2 cellular contexts compared by ENCODE assay signal in the genomic region with DNA sequence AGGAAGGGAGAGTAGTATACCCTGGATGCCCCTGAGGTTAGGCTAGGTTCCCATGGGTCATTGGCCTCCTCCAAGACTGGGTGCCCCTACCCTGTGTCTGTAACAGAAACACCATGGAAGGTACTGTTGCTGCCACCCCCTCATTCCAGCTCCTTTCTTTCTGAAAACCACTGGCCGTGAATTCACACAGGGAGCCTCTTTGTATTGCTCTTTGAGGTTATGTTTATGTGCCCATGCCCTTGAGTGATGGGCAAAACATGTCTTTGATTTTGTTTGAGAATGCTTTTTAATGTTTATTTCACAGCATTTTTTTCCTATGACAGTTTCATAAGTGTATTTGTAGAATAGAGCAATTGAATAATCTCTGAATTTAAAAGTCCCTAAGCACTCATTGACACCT.
TF ChIP-seq lines count a peak whose summit lies in the region.

No MANE protein-coding gene starts in this region.

TF ChIP-seq in A549, 52 proteins besides CTCF, POLR2A, EP300 and RAD21 (continued from another document):
- TF ChIP-seq FOSB (CRISPR knock-in tag; IDR thresholded peaks at IDR 0.05) (no peak), ZSCAN20 (CRISPR knock-in tag; IDR thresholded peaks at IDR 0.05) (no peak), SREBF2 (IDR thresholded peaks at IDR 0.05) (no peak), HOXB5 (CRISPR knock-in tag; IDR thresholded peaks at IDR 0.05) (no peak), NR3C1 (IDR thresholded peaks at IDR 0.05) (no peak), ESRRA (IDR thresholded peaks at IDR 0.05; ENCODE audit: borderline replicate concordance, low read length) (no peak), MAFK (IDR thresholded peaks at IDR 0.05; ENCODE audit: partially characterized antibody) (no peak), POLR2AphosphoS2 (conservative IDR thresholded peaks at IDR 0.05; ENCODE audit: low read length) (no peak), PHF8 (IDR thresholded peaks at IDR 0.05; ENCODE audit: borderline replicate concordance, low read depth) (no peak), HOXA7 (CRISPR knock-in tag; IDR thresholded peaks at IDR 0.05) (no peak)
- TF ChIP-seq, protein P1, sequence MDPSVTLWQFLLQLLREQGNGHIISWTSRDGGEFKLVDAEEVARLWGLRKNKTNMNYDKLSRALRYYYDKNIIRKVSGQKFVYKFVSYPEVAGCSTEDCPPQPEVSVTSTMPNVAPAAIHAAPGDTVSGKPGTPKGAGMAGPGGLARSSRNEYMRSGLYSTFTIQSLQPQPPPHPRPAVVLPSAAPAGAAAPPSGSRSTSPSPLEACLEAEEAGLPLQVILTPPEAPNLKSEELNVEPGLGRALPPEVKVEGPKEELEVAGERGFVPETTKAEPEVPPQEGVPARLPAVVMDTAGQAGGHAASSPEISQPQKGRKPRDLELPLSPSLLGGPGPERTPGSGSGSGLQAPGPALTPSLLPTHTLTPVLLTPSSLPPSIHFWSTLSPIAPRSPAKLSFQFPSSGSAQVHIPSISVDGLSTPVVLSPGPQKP (IDR thresholded peaks at IDR 0.05; ENCODE audit: low read depth, low read length): no peak
- TF ChIP-seq, protein P2, sequence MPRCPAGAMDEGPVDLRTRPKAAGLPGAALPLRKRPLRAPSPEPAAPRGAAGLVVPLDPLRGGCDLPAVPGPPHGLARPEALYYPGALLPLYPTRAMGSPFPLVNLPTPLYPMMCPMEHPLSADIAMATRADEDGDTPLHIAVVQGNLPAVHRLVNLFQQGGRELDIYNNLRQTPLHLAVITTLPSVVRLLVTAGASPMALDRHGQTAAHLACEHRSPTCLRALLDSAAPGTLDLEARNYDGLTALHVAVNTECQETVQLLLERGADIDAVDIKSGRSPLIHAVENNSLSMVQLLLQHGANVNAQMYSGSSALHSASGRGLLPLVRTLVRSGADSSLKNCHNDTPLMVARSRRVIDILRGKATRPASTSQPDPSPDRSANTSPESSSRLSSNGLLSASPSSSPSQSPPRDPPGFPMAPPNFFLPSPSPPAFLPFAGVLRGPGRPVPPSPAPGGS (IDR thresholded peaks at IDR 0.05): no peak
- TF ChIP-seq, protein P3, sequence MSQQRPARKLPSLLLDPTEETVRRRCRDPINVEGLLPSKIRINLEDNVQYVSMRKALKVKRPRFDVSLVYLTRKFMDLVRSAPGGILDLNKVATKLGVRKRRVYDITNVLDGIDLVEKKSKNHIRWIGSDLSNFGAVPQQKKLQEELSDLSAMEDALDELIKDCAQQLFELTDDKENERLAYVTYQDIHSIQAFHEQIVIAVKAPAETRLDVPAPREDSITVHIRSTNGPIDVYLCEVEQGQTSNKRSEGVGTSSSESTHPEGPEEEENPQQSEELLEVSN (IDR thresholded peaks at IDR 0.05; ENCODE audit: borderline replicate concordance, low read depth): no peak
- TF ChIP-seq, protein P4, sequence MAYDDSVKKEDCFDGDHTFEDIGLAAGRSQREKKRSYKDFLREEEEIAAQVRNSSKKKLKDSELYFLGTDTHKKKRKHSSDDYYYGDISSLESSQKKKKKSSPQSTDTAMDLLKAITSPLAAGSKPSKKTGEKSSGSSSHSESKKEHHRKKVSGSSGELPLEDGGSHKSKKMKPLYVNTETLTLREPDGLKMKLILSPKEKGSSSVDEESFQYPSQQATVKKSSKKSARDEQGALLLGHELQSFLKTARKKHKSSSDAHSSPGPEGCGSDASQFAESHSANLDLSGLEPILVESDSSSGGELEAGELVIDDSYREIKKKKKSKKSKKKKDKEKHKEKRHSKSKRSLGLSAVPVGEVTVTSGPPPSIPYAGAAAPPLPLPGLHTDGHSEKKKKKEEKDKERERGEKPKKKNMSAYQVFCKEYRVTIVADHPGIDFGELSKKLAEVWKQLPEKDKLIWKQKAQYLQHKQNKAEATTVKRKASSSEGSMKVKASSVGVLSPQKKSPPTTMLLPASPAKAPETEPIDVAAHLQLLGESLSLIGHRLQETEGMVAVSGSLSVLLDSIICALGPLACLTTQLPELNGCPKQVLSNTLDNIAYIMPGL (CRISPR knock-in tag; IDR thresholded peaks at IDR 0.05; ENCODE audit: borderline replicate concordance): no peak
TF ChIP-seq in A549: peak in this region for 0.

TF ChIP-seq in endothelial cell of umbilical vein, 7 proteins besides CTCF, POLR2A, EP300 and RAD21 (continued from another document):
- TF ChIP-seq JUN (IDR thresholded peaks at IDR 0.05; ENCODE audit: borderline replicate concordance, insufficient read depth, insufficient read length, low read depth) (no peak), EZH2 (IDR thresholded peaks at IDR 0.05; ENCODE audit: borderline replicate concordance, low read depth, low read length, severe bottlenecking) (no peak), MYC (IDR thresholded peaks at IDR 0.05; ENCODE audit: low read depth, low read length) (no peak), FOS (IDR thresholded peaks at IDR 0.05; ENCODE audit: borderline replicate concordance, insufficient read depth, low read length) (no peak)
- TF ChIP-seq, protein P5, sequence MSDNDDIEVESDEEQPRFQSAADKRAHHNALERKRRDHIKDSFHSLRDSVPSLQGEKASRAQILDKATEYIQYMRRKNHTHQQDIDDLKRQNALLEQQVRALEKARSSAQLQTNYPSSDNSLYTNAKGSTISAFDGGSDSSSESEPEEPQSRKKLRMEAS (IDR thresholded peaks at IDR 0.05; ENCODE audit: insufficient read depth, insufficient read length): no peak
